ENCODE assay signal across 8 cellular contexts in the genomic region with DNA sequence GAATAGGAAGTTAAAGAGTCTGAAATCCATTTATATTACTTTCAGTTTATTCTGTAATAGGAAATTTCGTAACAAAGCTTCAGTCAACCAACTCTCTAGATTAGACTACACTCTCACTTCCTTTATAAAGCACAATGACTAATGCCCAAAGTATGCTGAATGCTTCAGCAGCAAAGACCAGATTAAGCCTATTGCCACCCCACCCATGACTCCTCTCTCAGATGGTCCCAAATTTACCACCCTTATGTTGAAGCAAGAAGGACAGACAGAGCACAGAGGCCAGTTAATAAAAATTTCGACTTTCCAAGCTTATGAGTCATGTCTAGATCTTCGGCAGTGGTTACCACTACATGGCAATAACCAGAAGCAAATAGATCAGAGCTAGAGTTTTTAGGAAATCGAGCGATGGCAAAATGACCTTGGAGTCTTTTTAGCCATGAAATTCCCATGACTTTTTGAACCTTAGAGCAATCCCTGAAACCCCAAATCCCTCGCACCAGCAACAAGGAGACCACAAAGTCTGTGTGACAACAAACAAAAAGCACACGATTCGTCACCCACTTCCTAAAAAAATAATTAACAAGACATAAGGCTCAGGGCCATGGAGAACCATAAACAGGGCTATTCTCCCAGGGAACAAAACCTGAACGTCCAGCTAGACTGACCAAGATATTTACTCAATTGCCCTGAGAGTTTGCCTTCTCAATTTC.
DNase-seq lines count a peak whose midpoint lies in the region; ATAC-seq and TF ChIP-seq lines count a peak whose summit lies in the region.

No MANE protein-coding gene starts in this region.

- H3K4me3 ChIP-seq in fibroblast of pulmonary artery (replicated peaks; ENCODE audit: low read depth, low read length) = no peak overlapping the region
- H3K4me3 ChIP-seq in dorsolateral prefrontal cortex = no peak overlapping the region

- peak; percentile 65 for ATAC-seq in stimulated activated memory B cell treated with anti-CD40 and anti-IgM and Interleukin-4, amounts not matched to agents 10 μg/mL and 1 μg/mL and 100 μg/mL, for 72 hours
- ATAC-seq in GM19035 (IDR thresholded peaks at IDR 0.05; ENCODE audit: unreplicated experiment) (no peak), HG03139 (IDR thresholded peaks at IDR 0.05; ENCODE audit: unreplicated experiment) (no peak), GM21786 (IDR thresholded peaks at IDR 0.05; ENCODE audit: unreplicated experiment) (no peak)

- H3K9me3 Mint-ChIP-seq in stimulated activated memory B cell treated with anti-CD40 and anti-IgM and Interleukin-4, amounts not matched to agents 10 μg/mL and 1 μg/mL and 100 μg/mL, for 72 hours = no peaks in the 10 kb centered on the region

- H3K36me3 Mint-ChIP-seq in stimulated activated memory B cell treated with anti-CD40 and anti-IgM and Interleukin-4, amounts not matched to agents 10 μg/mL and 1 μg/mL and 100 μg/mL, for 72 hours = no peaks in the 10 kb centered on the region

- no peak for TF ChIP-seq CTCF in GM20000 (IDR thresholded peaks at IDR 0.05; ENCODE audit: extremely low read depth, missing control alignments)
- no peak for TF ChIP-seq CTCF in fibroblast of pulmonary artery (IDR thresholded peaks at IDR 0.05; ENCODE audit: low read length, missing control alignments)
- TF ChIP-seq CTCF in dorsolateral prefrontal cortex (IDR thresholded peaks at IDR 0.05 in 54 of 56, conservative IDR thresholded peaks at IDR 0.05 in 2 of 56; ENCODE audit: low read depth in 1 of 56, partially characterized antibody in 56 of 56) = no peak

- no peak overlapping the region for H3K4me3 Mint-ChIP-seq in stimulated activated memory B cell treated with anti-CD40 and anti-IgM and Interleukin-4, amounts not matched to agents 10 μg/mL and 1 μg/mL and 100 μg/mL, for 72 hours

- peak; percentile 6 for DNase-seq in GM20000 (ENCODE audit: low spot score)
- DNase-seq in NOMO-1 treated with dmso at 0.1 percent for 144 hours (lab: John Stamatoyannopoulos, UW; ENCODE audit: unreplicated experiment) = peak; percentile 72
- peak; percentile 91 for DNase-seq in fibroblast of pulmonary artery (ENCODE audit: low read depth)
- DNase-seq in dorsolateral prefrontal cortex = no peak

- H3K27me3 Mint-ChIP-seq in stimulated activated memory B cell treated with anti-CD40 and anti-IgM and Interleukin-4, amounts not matched to agents 10 μg/mL and 1 μg/mL and 100 μg/mL, for 72 hours = peaks cover 12% of the 10 kb centered on the region

- peaks cover 7% of the 10 kb centered on the region for H3K4me1 Mint-ChIP-seq in stimulated activated memory B cell treated with anti-CD40 and anti-IgM and Interleukin-4, amounts not matched to agents 10 μg/mL and 1 μg/mL and 100 μg/mL, for 72 hours

- H3K27ac Mint-ChIP-seq in stimulated activated memory B cell treated with anti-CD40 and anti-IgM and Interleukin-4, amounts not matched to agents 10 μg/mL and 1 μg/mL and 100 μg/mL, for 72 hours = no peak overlapping the region

- intact Hi-C loops in dorsolateral prefrontal cortex (cut with DNase I) = no loop called here

- H3K27ac ChIP-seq in dorsolateral prefrontal cortex = peak overlapping the region in 7 of 59 donors; percentile 4 to 49 (median 28)

- no peaks in the 10 kb centered on the region for H3K27me3 ChIP-seq in dorsolateral prefrontal cortex

Comparison
In these comparisons a context has a peak if more than half of its experiments do, and no peak if none do; other contexts are left out.
1. DNase-seq: peak in GM20000 (single experiment), NOMO-1 treated with dmso at 0.1 percent for 144 hours (single experiment) and fibroblast of pulmonary artery (single experiment); none in dorsolateral prefrontal cortex (0 of 10).